In the genomic region with DNA sequence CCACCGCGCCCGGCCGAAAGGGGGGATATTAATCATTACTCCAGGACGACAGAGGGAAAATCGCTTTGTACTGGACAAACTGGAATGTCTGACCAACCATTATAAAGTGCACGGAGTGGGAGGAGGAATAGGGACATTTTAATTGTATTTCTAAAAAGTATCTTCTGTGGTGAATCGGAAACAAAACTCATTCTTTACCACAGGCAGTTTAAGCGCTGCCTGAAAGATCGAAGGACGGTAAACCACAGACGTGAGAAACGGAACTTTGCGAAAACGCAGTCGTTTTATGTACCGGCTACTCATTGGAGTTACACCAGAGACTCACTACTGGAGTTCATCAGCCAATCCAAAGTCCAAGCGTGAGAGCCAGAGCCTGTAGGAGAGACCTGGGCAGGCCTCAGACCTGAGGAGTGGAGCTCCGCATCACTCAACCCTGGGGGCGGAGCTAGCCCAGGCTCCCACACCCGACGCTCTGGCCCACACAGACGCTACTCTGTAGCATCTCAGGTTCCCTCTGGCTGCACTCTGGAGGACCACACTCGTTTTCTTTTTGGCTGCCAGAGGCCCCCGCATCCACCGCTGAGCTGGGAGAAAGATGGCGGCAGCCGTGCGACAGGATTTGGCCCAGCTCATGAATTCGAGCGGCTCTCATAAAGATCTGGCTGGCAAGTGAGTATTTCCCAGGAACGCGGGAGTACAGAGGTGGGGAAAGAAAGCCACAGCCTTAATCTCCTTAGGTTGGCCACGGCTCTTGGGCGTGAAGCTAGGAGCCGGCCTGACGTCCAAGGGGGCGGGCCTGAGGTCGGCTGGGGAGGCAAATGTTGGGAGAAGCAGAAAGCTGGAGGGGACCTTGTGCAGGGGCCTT, we compare ENCODE assay signal across 8 cellular contexts. TPM values are rescaled to one million over a fixed set of nuclear protein-coding genes. Genes with fewer than 3 reads are reported as not detected.
DNase-seq lines count a peak whose midpoint lies in the region; ATAC-seq and TF ChIP-seq lines count a peak whose summit lies in the region.

Gene COPS4 (plus strand): TSS at position 554 of the 865 bp plus-strand sequence. CDS start 42 bp downstream, at position 596.

- H3K36me3 ChIP-seq in lung (ENCODE audit: control insufficient read depth in 2 of 2, insufficient read depth in 2 of 2, low read length in 2 of 2): peaks cover 0 to 2% of the 10 kb centered on the region in 2 donors

- peaks cover 4 to 10% of the 10 kb centered on the region in 2 donors for H3K4me1 ChIP-seq in lung (ENCODE audit: control insufficient read depth in 2 of 2, insufficient read depth in 2 of 2, low read length in 2 of 2)

- peak; percentile 15 for TF ChIP-seq CTCF in lung (IDR thresholded peaks at IDR 0.05; ENCODE audit: control extremely low read depth, extremely low read depth)

- H3K4me3 ChIP-seq in lung: peak within 1 kb of the TSS; percentile 82

- CTCF ChIA-PET in activated CD8-positive, alpha-beta memory T cell treated with anti-CD3 and anti-CD28 coated beads for 36 hours (lab: Charles Lee): interaction anchor here (0.8 to 1.4 kb wide), 7 partner anchors 18 to 250 kb away, joined by 3 to 17 read pairs (median 3); partner anchors contain the start of genes COQ2 and LIN54

- POLR2A ChIA-PET in activated CD8-positive, alpha-beta memory T cell treated with anti-CD3 and anti-CD28 coated beads for 36 hours (lab: Charles Lee): interaction anchor here (0.6 to 1.2 kb wide), 10 partner anchors 15 to 669 kb away, joined by 3 to 28 read pairs (median 4); partner anchors contain the start of genes COQ2 and LIN54

- peak; percentile 98 for ATAC-seq in GM21360 (IDR thresholded peaks at IDR 0.05; ENCODE audit: unreplicated experiment)
- peak; percentile 100 for ATAC-seq in lung (ENCODE audit: insufficient read depth, low FRiP score)

- H3K27me3 ChIP-seq in lung (ENCODE audit: control insufficient read depth, insufficient read depth): no peaks in the 10 kb centered on the region

- H3K27ac ChIP-seq in lung (ENCODE audit: low read depth in 1 of 2, low read length in 1 of 2): peak within 1 kb of the TSS; percentile 93 to 96

- 0% methylated on average over 39 of the region's 39 CpGs for WGBS in lung, 2 donors

- peak; percentile 97 for DNase-seq in COLO829 (ENCODE audit: low spot score)
- DNase-seq in HT1080 (ENCODE audit: low read depth): peak; percentile 100
- DNase-seq in NOMO-1 (lab: John Stamatoyannopoulos, UW; ENCODE audit: unreplicated experiment in 2 of 2): peak; percentile 99
- DNase-seq in effector CD8-positive, alpha-beta T cell (lab: John Stamatoyannopoulos, UW): peak; percentile 87
- DNase-seq in lung (ENCODE audit: low spot score): peak; percentile 97
- peak; percentile 79 to 92 (median 91) for DNase-seq in stimulated activated CD4-positive, alpha-beta T cell treated with anti-CD3 and anti-CD28 coated beads, TNF-alpha, amount 100 ng/mL, for 4 hours (ENCODE audit: low read depth in 3 of 3)

- no peaks in the 10 kb centered on the region for H3K9me3 ChIP-seq in lung (ENCODE audit: control insufficient read depth in 2 of 2, insufficient read depth in 1 of 2, low read length in 1 of 2)

RNA-seq across cellular contexts. Expression of gene COPS4, which starts in this region (rescaled TPM):
- 48.6 and 66.7 TPM in 2 replicates for total RNA-seq in HT1080 (2014; rRNA removed; shearing (Covaris generic))
- 45.3 and 48.1 TPM in 2 replicates for polyA plus RNA-seq in HT1080 (2015; cell fraction: cytosol; rRNA removed)
- polyA plus RNA-seq in HT1080 (2015; cell fraction: nucleus; rRNA removed): 38.4 and 44.5 TPM in 2 replicates
- total RNA-seq in activated CD8-positive, alpha-beta memory T cell treated with anti-CD3 and anti-CD28 coated beads for 36 hours: 10 to 100 TPM; 36.6 to 37.2 TPM
- total RNA-seq in lung: 10 to 100 TPM; 26.3 to 55.3 TPM
- 10 to 100 TPM; 15.3 to 28.1 TPM for polyA plus RNA-seq in lung

Comparison
In these comparisons a context has a peak if more than half of its experiments do, and no peak if none do; other contexts are left out.
1. Peak in every context shown above with its lines: DNase-seq, ATAC-seq, H3K4me3 ChIP-seq and H3K27ac ChIP-seq.